24 cellular contexts compared by ENCODE assay signal in the genomic region with DNA sequence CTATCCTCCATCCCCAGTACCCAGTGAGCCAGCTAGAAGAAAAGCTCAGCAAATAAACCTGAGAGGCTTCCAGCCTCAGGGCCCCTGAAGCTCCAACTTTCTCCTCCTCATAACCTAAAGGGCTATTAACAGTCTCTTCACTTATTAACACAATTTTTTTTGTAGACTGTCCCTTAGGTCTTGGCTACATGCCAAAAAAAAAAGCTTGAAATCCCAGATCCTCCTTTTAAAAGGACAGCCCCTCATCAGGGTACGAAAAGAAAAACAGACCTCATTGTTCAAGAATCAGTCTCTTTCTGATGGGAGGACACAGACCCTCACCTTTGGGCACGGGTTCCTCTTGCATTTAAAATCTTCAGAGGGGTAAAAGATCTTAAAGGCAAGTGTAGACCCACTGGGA.
DNase-seq lines count a peak whose midpoint lies in the region; ATAC-seq and TF ChIP-seq lines count a peak whose summit lies in the region.
"Had no signal": no experiment of that assay in that cellular context is flagged by ENCODE, and none has a peak within 500 bp of the region (broad histone marks: within the 10 kb centered on the region; RNA-seq: fewer than 3 reads in every experiment).

No MANE protein-coding gene starts in this region.

- H3K4me3 ChIP-seq in hepatocyte: no peak overlapping the region
- H3K4me3 ChIP-seq in upper lobe of left lung: no peak overlapping the region
- H3K4me3 ChIP-seq: GM12878, GM23248, Peyer's patch had no signal

- ATAC-seq in GM21723 (IDR thresholded peaks at IDR 0.05; ENCODE audit: unreplicated experiment) (no peak), upper lobe of left lung (ENCODE audit: low FRiP score in 2 of 2) (no peak)
- ATAC-seq: GM12878 had no signal

- no peak overlapping the region for H2AFZ ChIP-seq in hepatocyte
- H2AFZ ChIP-seq: GM23248 had no signal

- TF ChIP-seq EP300 in upper lobe of left lung (IDR thresholded peaks at IDR 0.05): no peak

- WGBS in hepatocyte (ENCODE audit: low lambda C conversion rate, missing lambda C conversion rate): 53% methylated on average over 2 of the region's 2 CpGs
- WGBS in upper lobe of left lung, 2 donors: 49 to 66% methylated on average over 2 of the region's 2 CpGs

- H3K79me2 ChIP-seq in hepatocyte: no peaks in the 10 kb centered on the region

- H3K4me1 ChIP-seq in hepatocyte (ENCODE audit: insufficient read depth) (peaks cover under 1% of the 10 kb centered on the region), upper lobe of left lung (peaks cover 0 to under 1% (median under 1%) of the 10 kb centered on the region in 4 donors)

- H3K36me3 ChIP-seq in hepatocyte (replicated peaks; ENCODE audit: insufficient read depth, low read depth) (no peaks in the 10 kb centered on the region), upper lobe of left lung (no peaks in the 10 kb centered on the region)
- H3K36me3 ChIP-seq: Peyer's patch had no signal

- H3K27me3 ChIP-seq in hepatocyte: no peaks in the 10 kb centered on the region
- H3K27me3 ChIP-seq in upper lobe of left lung: peaks cover 0 to 4% (median 0%) of the 10 kb centered on the region in 4 donors
- H3K27me3 ChIP-seq: Peyer's patch had no signal

- no peaks in the 10 kb centered on the region for H4K20me1 ChIP-seq in hepatocyte (ENCODE audit: insufficient read depth, poor library complexity, severe bottlenecking)

- TF ChIP-seq POLR2A in upper lobe of left lung (IDR thresholded peaks at IDR 0.05): no peak

- no peaks in the 10 kb centered on the region for H3K9me3 ChIP-seq in hepatocyte (ENCODE audit: low read depth)
- H3K9me3 ChIP-seq in upper lobe of left lung: no peaks in the 10 kb centered on the region
- H3K9me3 ChIP-seq: Peyer's patch had no signal

- no peaks in the 10 kb centered on the region for H3K9me2 ChIP-seq in hepatocyte (replicated peaks; ENCODE audit: insufficient read depth)

- in situ Hi-C loops in Caki2 (cut with HindIII; ENCODE audit: low pct_unique_long_range_greater_than_20kb, low sequenced_read_pairs): no loop called here

- DNase-seq in CD1c-positive myeloid dendritic cell (ENCODE audit: extremely low spot score): peak; percentile 24
- DNase-seq in Caki2 (ENCODE audit: low read depth): peak; percentile 45
- DNase-seq in NCI-H1105 treated with DMSO at 0.1 percent for 48 hours (lab: John Stamatoyannopoulos, UW): peak; percentile 19
- DNase-seq in hepatocyte (ENCODE audit: low spot score): peak; percentile 27
- no peak for DNase-seq in upper lobe of left lung
- DNase-seq in DMS79 treated with DMSO at 0.1 percent for 48 hours (lab: John Stamatoyannopoulos, UW): no peak
- DNase-seq in NCI-H1436 treated with DMSO at 0.1 percent for 48 hours (lab: John Stamatoyannopoulos, UW): no peak
- DNase-seq: CD8-positive, alpha-beta memory T cell; DMS53; EL; GDM1; GM23248; HCEC 1CT; Karpas-422; NCI-H1092 treated with DMSO at 0.1 percent for 48 hours; NCI-H2029; NCI-H446; NCI-H524 treated with DMSO at 0.1 percent for 48 hours; NCI-H774; Peyer's patch; T-helper 2 cell had no signal

- no peak for TF ChIP-seq CTCF in hepatocyte (IDR thresholded peaks at IDR 0.05; ENCODE audit: poor library complexity)
- TF ChIP-seq CTCF in upper lobe of left lung (IDR thresholded peaks at IDR 0.05): no peak

- H3K27ac ChIP-seq in hepatocyte (no peak overlapping the region), upper lobe of left lung (no peak overlapping the region)
- H3K27ac ChIP-seq: C4-2B, GM23248, Peyer's patch had no signal

- H3K4me2 ChIP-seq in hepatocyte: no peak overlapping the region

Comparison
In these comparisons a context has a peak if more than half of its experiments do, and no peak if none do; other contexts are left out.
1. DNase-seq: peak in CD1c-positive myeloid dendritic cell (single experiment), Caki2 (single experiment), NCI-H1105 treated with DMSO at 0.1 percent for 48 hours (single experiment) and hepatocyte (single experiment); none in upper lobe of left lung (0 of 2), DMS79 treated with DMSO at 0.1 percent for 48 hours (single experiment) and NCI-H1436 treated with DMSO at 0.1 percent for 48 hours (single experiment).